18 cellular contexts compared by ENCODE assay signal in genomic region chr15:81092559-81092902, GRCh38. TPM values are rescaled to one million over a fixed set of nuclear protein-coding genes. Genes with fewer than 3 reads are reported as not detected.
DNase-seq lines count a peak whose midpoint lies in the region; ATAC-seq and TF ChIP-seq lines count a peak whose summit lies in the region.
"Had no signal": no experiment of that assay in that cellular context is flagged by ENCODE, and none has a peak within 500 bp of the region (broad histone marks: within the 10 kb centered on the region; RNA-seq: fewer than 3 reads in every experiment).

No MANE protein-coding gene starts in this region.

- H3K9me3 ChIP-seq in AG04450 (ENCODE audit: control insufficient read depth, insufficient read depth, low read length), result no peaks in the 10 kb centered on the region
- no peaks in the 10 kb centered on the region for H3K9me3 ChIP-seq in esophagus muscularis mucosa

- H3K27ac ChIP-seq in AG04450 (ENCODE audit: low read depth, low read length) (peak overlapping the region; percentile 70), esophagus muscularis mucosa (replicated peaks in 1 of 4) (peak overlapping the region in 2 of 4 donors; percentile 3 to 24)
- H3K27ac ChIP-seq: epithelial cell of prostate had no signal

- H3K36me3 ChIP-seq in esophagus muscularis mucosa, result no peaks in the 10 kb centered on the region

- H3K4me1 ChIP-seq in esophagus muscularis mucosa, result peaks cover 12 to 14% (median 13%) of the 10 kb centered on the region in 4 donors

- H3K36me3 Mint-ChIP-seq in endothelial cell (ENCODE audit: low read depth, unreplicated experiment), result no peaks in the 10 kb centered on the region
- H3K36me3 Mint-ChIP-seq in osteocyte (ENCODE audit: unreplicated experiment), result no peaks in the 10 kb centered on the region

- H3K4me3 ChIP-seq in AG04450 (ENCODE audit: low read depth, low read length) (no peak overlapping the region), NB4 (ENCODE audit: low read depth, low read length) (no peak overlapping the region), esophagus muscularis mucosa (no peak overlapping the region)

- DNase-seq in AG04450 (ENCODE audit: low read depth, low spot score), result no peak
- peak; percentile 9 for DNase-seq in NB4 (ENCODE audit: low read depth)
- DNase-seq in endothelial cell (ENCODE audit: low spot score), result no peak
- no peak for DNase-seq in osteocyte (ENCODE audit: extremely low spot score, unreplicated experiment)
- no peak for DNase-seq in head of caudate nucleus
- no peak for DNase-seq in esophagus muscularis mucosa (ENCODE audit: extremely low spot score)
- DNase-seq: activated CD4-positive, alpha-beta memory T cell treated with anti-CD3 and anti-CD28 coated beads, Interleukin-2, amount 10 ng/mL, durations not matched to agents 7 days and 5 days; H7; MM.1S; NCI-H345; posterior cingulate gyrus; stimulated activated CD4-positive, alpha-beta T cell treated with anti-CD3 and anti-CD28 coated beads, Interleukin-4, amount 100 ng/mL, for 1 hour; stimulated activated naive CD4-positive, alpha-beta T cell had no signal

- POLR2A ChIA-PET in AG04450 (lab: Yijun Ruan, JAX), result interaction anchor here (1.1 kb wide), 1 partner anchor 231 kb away, joined by 4 read pairs; the partner anchor contains the start of gene STARD5

- H3K4me1 Mint-ChIP-seq in endothelial cell (ENCODE audit: unreplicated experiment), result peaks cover 26% of the 10 kb centered on the region
- H3K4me1 Mint-ChIP-seq in osteocyte (ENCODE audit: unreplicated experiment), result peaks cover 18% of the 10 kb centered on the region

- TF ChIP-seq POLR2A in NB4 (IDR thresholded peaks at IDR 0.05; ENCODE audit: extremely low read depth, insufficient read length) (no peak), esophagus muscularis mucosa (IDR thresholded peaks at IDR 0.05; ENCODE audit: low read depth) (no peak)

- no peak for TF ChIP-seq EP300 in esophagus muscularis mucosa (IDR thresholded peaks at IDR 0.05)

- ATAC-seq in HG02884 (IDR thresholded peaks at IDR 0.05; ENCODE audit: unreplicated experiment) (no peak), HG03097 (IDR thresholded peaks at IDR 0.05; ENCODE audit: low FRiP score, unreplicated experiment) (no peak)

- TF ChIP-seq CTCF in AG04450 (IDR thresholded peaks at IDR 0.05; ENCODE audit: low read depth, low read length) (no peak), NB4 (IDR thresholded peaks at IDR 0.05; ENCODE audit: low read depth, low read length) (no peak), endothelial cell (IDR thresholded peaks at IDR 0.05; ENCODE audit: unreplicated experiment) (no peak), osteocyte (IDR thresholded peaks at IDR 0.05) (no peak), esophagus muscularis mucosa (IDR thresholded peaks at IDR 0.05) (no peak)

- CTCF ChIA-PET in AG04450 (lab: Charles Lee), result interaction anchor here (1.1 to 1.6 kb wide), 3 partner anchors 14 to 182 kb away, joined by 3 to 14 read pairs (median 5); no protein-coding TSS in a partner anchor

- peaks cover 8% of the 10 kb centered on the region for H3K27me3 ChIP-seq in AG04450 (ENCODE audit: control insufficient read depth, insufficient read depth, low read length)
- H3K27me3 ChIP-seq in esophagus muscularis mucosa, result peaks cover 0 to 8% (median 0%) of the 10 kb centered on the region in 4 donors

- H3K9me3 Mint-ChIP-seq in endothelial cell (ENCODE audit: unreplicated experiment) (no peaks in the 10 kb centered on the region), osteocyte (ENCODE audit: unreplicated experiment) (no peaks in the 10 kb centered on the region)
- H3K9me3 Mint-ChIP-seq: activated CD4-positive, alpha-beta memory T cell treated with anti-CD3 and anti-CD28 coated beads, Interleukin-2, amount 10 ng/mL, durations not matched to agents 7 days and 5 days had no signal

- H3K27ac Mint-ChIP-seq in endothelial cell (ENCODE audit: unreplicated experiment), result peak overlapping the region; percentile 14
- H3K27ac Mint-ChIP-seq in osteocyte (ENCODE audit: unreplicated experiment), result peak overlapping the region; percentile 77
- H3K27ac Mint-ChIP-seq: activated CD4-positive, alpha-beta memory T cell treated with anti-CD3 and anti-CD28 coated beads, Interleukin-2, amount 10 ng/mL, durations not matched to agents 7 days and 5 days had no signal

- H3K4me3 Mint-ChIP-seq in endothelial cell (ENCODE audit: unreplicated experiment), result no peak overlapping the region
- H3K4me3 Mint-ChIP-seq in osteocyte (ENCODE audit: unreplicated experiment), result peak overlapping the region; percentile 23
- H3K4me3 Mint-ChIP-seq: activated CD4-positive, alpha-beta memory T cell treated with anti-CD3 and anti-CD28 coated beads, Interleukin-2, amount 10 ng/mL, durations not matched to agents 7 days and 5 days had no signal

- H3K27me3 Mint-ChIP-seq in endothelial cell (ENCODE audit: unreplicated experiment), result peaks cover 3% of the 10 kb centered on the region
- peaks cover 27% of the 10 kb centered on the region for H3K27me3 Mint-ChIP-seq in osteocyte (ENCODE audit: unreplicated experiment)

- 55% methylated on average over 5 of the region's 5 CpGs for WGBS in esophagus muscularis mucosa

- intact Hi-C loops in head of caudate nucleus (cut with DNase I), result no loop called here
- intact Hi-C loops in esophagus muscularis mucosa (cut with DNase I), result no loop called here

RNA-seq across cellular contexts. Expression of gene CFAP161, which starts 41.5 kb away (rescaled TPM):
- not detected in 2 replicates for polyA plus RNA-seq in AG04450 (2011; rRNA removed)
- not detected in 2 replicates for polyA minus RNA-seq in AG04450 (2011; rRNA and poly(A)+ RNA removed)
- total RNA-seq in endothelial cell (ENCODE audit: unreplicated experiment), result 21.1 TPM
- not detected in 2 replicates for total RNA-seq in osteocyte
- under 1 TPM in 2 of 4 donors, not detected in 2; 0.66 to 0.71 TPM for total RNA-seq in esophagus muscularis mucosa
- total RNA-seq: activated CD4-positive, alpha-beta memory T cell treated with anti-CD3 and anti-CD28 coated beads, Interleukin-2, amount 10 ng/mL, durations not matched to agents 7 days and 5 days; T-helper 2 cell treated with Interferon-gamma antibody and Interleukin-4, amounts not matched to agents 100 ng/mL and 5 ng/mL, for 36 hours had no signal
- polyA plus RNA-seq: BJ had no signal

Comparison
In these comparisons a context has a peak if more than half of its experiments do, and no peak if none do; other contexts are left out.
1. RNA of gene CFAP161, which starts 41.5 kb away (total RNA-seq): 21.1 TPM in endothelial cell (single experiment); 0.66 to 0.71 TPM in esophagus muscularis mucosa and not detected in osteocyte; every median in the first group is over 10 times any median in the second.